ENCODE assay signal across 1 cellular context in the genomic region with DNA sequence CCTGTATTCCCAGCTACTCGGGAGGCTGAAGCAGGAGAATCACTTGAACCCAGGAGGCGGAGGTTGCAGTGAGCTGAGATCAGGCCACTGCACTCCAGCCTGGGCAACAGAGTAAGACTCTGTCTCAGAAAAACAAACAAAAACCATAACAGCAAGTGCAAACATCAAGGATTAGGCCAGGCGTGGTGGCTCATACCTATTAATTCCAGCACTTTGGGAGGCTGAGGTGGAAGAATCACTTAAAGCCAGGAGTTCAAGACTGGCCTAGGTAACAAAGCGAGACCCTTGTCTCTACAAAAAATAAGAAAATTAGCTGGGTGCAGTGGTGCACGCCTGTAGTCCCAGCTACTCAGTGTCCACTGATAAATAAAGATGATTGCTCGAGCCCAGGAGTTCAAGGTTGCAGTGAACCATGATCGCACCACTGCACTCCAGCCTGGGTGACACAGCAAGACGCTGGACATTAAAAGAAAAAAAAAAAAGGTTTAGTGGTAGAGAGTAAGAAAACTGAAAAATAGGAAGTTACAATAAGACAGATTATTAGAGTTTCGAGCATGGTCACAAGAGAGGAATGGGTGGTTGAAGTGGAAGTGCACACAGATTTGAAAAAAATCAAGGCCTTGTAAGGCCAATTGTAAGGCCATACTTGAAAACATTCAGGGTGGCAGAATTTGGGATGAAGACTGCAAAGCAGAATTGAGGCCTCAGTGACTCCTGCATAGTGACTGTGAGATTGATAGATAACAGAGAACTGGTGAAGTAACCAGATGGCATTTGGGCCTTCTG.
A peak's percentile ranks its signal among the peaks of the same experiment; 100 is the strongest.
TF ChIP-seq lines count a peak whose summit lies in the region.

No MANE protein-coding gene starts in this region.

TF ChIP-seq in HepG2, 621 proteins besides CTCF, POLR2A, EP300 and RAD21 (continued from another document):
- TF ChIP-seq, protein P1, sequence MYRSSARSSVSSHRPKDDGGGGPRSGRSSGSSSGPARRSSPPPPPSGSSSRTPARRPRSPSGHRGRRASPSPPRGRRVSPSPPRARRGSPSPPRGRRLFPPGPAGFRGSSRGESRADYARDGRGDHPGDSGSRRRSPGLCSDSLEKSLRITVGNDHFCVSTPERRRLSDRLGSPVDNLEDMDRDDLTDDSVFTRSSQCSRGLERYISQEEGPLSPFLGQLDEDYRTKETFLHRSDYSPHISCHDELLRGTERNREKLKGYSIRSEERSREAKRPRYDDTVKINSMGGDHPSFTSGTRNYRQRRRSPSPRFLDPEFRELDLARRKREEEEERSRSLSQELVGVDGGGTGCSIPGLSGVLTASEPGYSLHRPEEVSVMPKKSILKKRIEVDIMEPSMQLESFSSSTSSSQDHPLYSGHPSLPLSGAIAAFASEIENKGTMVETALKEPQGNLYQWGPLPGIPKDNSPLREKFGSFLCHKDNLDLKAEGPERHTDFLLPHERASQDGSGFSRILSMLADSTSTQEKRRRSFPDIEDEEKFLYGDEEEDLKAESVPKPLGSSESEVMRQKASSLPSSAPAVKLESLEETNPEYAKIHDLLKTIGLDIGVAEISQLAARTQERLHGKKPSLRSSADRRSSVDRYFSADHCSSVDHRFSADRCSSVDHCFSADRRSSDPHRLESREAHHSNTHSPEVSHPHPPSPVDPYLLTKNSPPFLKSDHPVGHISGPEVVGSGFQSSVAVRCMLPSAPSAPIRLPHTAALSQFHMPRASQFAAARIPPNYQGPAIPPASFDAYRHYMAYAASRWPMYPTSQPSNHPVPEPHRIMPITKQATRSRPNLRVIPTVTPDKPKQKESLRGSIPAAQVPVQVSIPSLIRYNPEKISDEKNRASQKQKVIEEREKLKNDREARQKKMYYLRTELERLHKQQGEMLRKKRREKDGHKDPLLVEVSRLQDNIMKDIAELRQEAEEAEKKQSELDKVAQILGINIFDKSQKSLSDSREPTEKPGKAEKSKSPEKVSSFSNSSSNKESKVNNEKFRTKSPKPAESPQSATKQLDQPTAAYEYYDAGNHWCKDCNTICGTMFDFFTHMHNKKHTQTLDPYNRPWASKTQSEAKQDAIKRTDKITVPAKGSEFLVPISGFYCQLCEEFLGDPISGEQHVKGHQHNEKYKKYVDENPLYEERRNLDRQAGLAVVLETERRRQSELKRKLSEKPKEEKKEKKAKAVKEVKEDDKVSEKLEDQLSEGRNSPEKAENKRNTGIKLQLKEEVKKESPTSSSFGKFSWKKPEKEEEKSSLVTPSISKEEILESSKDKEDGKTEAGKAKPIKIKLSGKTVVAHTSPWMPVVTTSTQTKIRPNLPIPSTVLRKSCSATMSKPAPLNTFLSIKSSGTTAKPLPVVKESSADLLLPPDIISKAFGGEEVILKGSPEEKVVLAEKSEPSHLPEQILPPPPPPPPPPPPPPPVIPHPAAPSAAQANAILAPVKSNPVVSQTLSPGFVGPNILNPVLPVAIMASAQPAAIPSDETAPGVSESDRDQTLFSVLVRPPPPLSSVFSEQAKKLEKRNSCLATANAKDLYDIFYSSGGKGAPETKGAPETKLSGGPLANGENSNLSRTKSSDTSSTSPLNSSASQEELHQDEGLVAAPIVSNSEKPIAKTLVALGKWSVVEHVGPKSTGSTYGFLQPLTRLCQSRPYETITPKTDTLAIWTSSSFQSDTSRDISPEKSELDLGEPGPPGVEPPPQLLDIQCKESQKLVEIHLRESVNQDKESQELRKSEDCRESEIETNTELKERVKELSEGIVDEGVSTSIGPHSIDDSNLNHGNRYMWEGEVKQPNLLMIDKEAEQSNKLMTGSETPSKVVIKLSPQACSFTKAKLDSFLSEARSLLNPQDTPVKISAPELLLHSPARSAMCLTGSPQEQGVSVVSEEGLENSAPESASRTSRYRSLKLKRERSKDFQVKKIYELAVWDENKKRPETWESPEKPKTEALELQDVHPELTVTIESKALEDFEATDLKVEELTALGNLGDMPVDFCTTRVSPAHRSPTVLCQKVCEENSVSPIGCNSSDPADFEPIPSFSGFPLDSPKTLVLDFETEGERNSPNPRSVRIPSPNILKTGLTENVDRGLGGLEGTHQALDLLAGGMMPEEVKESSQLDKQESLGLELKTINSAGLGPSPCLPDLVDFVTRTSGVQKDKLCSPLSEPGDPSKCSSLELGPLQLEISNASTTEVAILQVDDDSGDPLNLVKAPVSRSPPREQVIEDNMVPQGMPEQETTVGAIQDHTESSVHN (CRISPR knock-in tag; IDR thresholded peaks at IDR 0.05) = no peak
- TF ChIP-seq ZNF335 (CRISPR knock-in tag; IDR thresholded peaks at IDR 0.05) = no peak
- TF ChIP-seq, protein P2, sequence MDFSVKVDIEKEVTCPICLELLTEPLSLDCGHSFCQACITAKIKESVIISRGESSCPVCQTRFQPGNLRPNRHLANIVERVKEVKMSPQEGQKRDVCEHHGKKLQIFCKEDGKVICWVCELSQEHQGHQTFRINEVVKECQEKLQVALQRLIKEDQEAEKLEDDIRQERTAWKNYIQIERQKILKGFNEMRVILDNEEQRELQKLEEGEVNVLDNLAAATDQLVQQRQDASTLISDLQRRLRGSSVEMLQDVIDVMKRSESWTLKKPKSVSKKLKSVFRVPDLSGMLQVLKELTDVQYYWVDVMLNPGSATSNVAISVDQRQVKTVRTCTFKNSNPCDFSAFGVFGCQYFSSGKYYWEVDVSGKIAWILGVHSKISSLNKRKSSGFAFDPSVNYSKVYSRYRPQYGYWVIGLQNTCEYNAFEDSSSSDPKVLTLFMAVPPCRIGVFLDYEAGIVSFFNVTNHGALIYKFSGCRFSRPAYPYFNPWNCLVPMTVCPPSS (IDR thresholded peaks at IDR 0.05) = no peak
- peak; percentile 30; the same call in 1 of the 2 replicates for TF ChIP-seq PITX1 (CRISPR knock-in tag; IDR thresholded peaks at IDR 0.05)
- peak; percentile 99 for TF ChIP-seq ZNF121 (CRISPR knock-in tag; IDR thresholded peaks at IDR 0.05)
- TF ChIP-seq ZFY (CRISPR knock-in tag; IDR thresholded peaks at IDR 0.05) = peak; percentile 20; the same call in 1 of the 2 replicates
- TF ChIP-seq ZBTB21 (CRISPR knock-in tag; IDR thresholded peaks at IDR 0.05) = no peak
- no peak for TF ChIP-seq ZNF652 (CRISPR knock-in tag; IDR thresholded peaks at IDR 0.05; ENCODE audit: borderline replicate concordance, low read depth)
- TF ChIP-seq ZNF550 (CRISPR knock-in tag; IDR thresholded peaks at IDR 0.05; ENCODE audit: borderline replicate concordance) = no peak
- no peak for TF ChIP-seq ZNF850 (CRISPR knock-in tag; conservative IDR thresholded peaks at IDR 0.05)
- TF ChIP-seq CHD4 (IDR thresholded peaks at IDR 0.05; ENCODE audit: borderline replicate concordance, low read length) = peak; percentile 94
- no peak for TF ChIP-seq SRF (IDR thresholded peaks at IDR 0.05; ENCODE audit: low read depth, low read length)
- TF ChIP-seq SAP130 (CRISPR knock-in tag; IDR thresholded peaks at IDR 0.05; ENCODE audit: low read depth) = peak; percentile 28; the same call in 1 of the 2 replicates
- TF ChIP-seq RXRA (CRISPR knock-in tag; IDR thresholded peaks at IDR 0.05) = peak; percentile 41; the same call in 1 of the 2 replicates
- TF ChIP-seq, protein P3, sequence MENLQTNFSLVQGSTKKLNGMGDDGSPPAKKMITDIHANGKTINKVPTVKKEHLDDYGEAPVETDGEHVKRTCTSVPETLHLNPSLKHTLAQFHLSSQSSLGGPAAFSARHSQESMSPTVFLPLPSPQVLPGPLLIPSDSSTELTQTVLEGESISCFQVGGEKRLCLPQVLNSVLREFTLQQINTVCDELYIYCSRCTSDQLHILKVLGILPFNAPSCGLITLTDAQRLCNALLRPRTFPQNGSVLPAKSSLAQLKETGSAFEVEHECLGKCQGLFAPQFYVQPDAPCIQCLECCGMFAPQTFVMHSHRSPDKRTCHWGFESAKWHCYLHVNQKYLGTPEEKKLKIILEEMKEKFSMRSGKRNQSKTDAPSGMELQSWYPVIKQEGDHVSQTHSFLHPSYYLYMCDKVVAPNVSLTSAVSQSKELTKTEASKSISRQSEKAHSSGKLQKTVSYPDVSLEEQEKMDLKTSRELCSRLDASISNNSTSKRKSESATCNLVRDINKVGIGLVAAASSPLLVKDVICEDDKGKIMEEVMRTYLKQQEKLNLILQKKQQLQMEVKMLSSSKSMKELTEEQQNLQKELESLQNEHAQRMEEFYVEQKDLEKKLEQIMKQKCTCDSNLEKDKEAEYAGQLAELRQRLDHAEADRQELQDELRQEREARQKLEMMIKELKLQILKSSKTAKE (CRISPR knock-in tag; IDR thresholded peaks at IDR 0.05; ENCODE audit: borderline replicate concordance) = no peak
- TF ChIP-seq ZNF615 (CRISPR knock-in tag; IDR thresholded peaks at IDR 0.05; ENCODE audit: borderline replicate concordance) = no peak
- TF ChIP-seq NR2F2 (IDR thresholded peaks at IDR 0.05; ENCODE audit: borderline replicate concordance, low read depth) = no peak
- TF ChIP-seq, protein P4, sequence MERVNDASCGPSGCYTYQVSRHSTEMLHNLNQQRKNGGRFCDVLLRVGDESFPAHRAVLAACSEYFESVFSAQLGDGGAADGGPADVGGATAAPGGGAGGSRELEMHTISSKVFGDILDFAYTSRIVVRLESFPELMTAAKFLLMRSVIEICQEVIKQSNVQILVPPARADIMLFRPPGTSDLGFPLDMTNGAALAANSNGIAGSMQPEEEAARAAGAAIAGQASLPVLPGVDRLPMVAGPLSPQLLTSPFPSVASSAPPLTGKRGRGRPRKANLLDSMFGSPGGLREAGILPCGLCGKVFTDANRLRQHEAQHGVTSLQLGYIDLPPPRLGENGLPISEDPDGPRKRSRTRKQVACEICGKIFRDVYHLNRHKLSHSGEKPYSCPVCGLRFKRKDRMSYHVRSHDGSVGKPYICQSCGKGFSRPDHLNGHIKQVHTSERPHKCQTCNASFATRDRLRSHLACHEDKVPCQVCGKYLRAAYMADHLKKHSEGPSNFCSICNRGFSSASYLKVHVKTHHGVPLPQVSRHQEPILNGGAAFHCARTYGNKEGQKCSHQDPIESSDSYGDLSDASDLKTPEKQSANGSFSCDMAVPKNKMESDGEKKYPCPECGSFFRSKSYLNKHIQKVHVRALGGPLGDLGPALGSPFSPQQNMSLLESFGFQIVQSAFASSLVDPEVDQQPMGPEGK (CRISPR knock-in tag; IDR thresholded peaks at IDR 0.05) = no peak
- TF ChIP-seq ZNF382 (CRISPR knock-in tag; IDR thresholded peaks at IDR 0.05; ENCODE audit: borderline replicate concordance) = no peak
- TF ChIP-seq PHF21A (CRISPR knock-in tag; IDR thresholded peaks at IDR 0.05) = no peak
- TF ChIP-seq NR3C1 (CRISPR knock-in tag; IDR thresholded peaks at IDR 0.05) = no peak
